Comparison of ENCODE assay signal across 1 cellular context in genomic region chr7:132500727-132501410, GRCh38.
TF ChIP-seq lines count a peak whose summit lies in the region.

No MANE protein-coding gene starts in this region.

TF ChIP-seq in H1, 55 proteins besides CTCF, POLR2A, EP300 and RAD21:
- TF ChIP-seq HDAC2 (IDR thresholded peaks at IDR 0.05; ENCODE audit: borderline replicate concordance in 1 of 2, low read depth in 2 of 2, low read length in 2 of 2) (no peak), GTF2F1 (IDR thresholded peaks at IDR 0.05; ENCODE audit: borderline replicate concordance, low read depth, low read length) (no peak), EGR1 (IDR thresholded peaks at IDR 0.05; ENCODE audit: borderline replicate concordance, low read depth, low read length) (no peak), BRCA1 (IDR thresholded peaks at IDR 0.05; ENCODE audit: low read depth, low read length) (no peak), FOSL1 (IDR thresholded peaks at IDR 0.05; ENCODE audit: insufficient read depth, low read depth, low read length) (no peak), BACH1 (IDR thresholded peaks at IDR 0.05; ENCODE audit: low read length) (no peak), RBBP5 (IDR thresholded peaks at IDR 0.05; ENCODE audit: borderline replicate concordance, low read depth, low read length) (no peak), TCF12 (IDR thresholded peaks at IDR 0.05; ENCODE audit: low read depth, low read length) (no peak), TEAD4 (IDR thresholded peaks at IDR 0.05; ENCODE audit: low read depth, low read length) (no peak), NRF1 (IDR thresholded peaks at IDR 0.05; ENCODE audit: low read depth, low read length) (no peak)
